Comparison of ENCODE assay signal across 1 cellular context in genomic region chr1:12406218-12407021, GRCh38.
TF ChIP-seq lines count a peak whose summit lies in the region.

No MANE protein-coding gene starts in this region.

TF ChIP-seq in K562, 482 proteins besides CTCF, POLR2A, EP300 and RAD21 (continued from another document):
- no peak for TF ChIP-seq ID3 (CRISPR knock-in tag; IDR thresholded peaks at IDR 0.05)
- TF ChIP-seq ID3 (tag; IDR thresholded peaks at IDR 0.05) = no peak
- peak in 1 of 2 experiments; percentile 46; a peak in 1 of 4 replicates for TF ChIP-seq HDAC1 (IDR thresholded peaks at IDR 0.05)
- peak; percentile 75; the same call in 1 of the 2 replicates for TF ChIP-seq ZNF592 (IDR thresholded peaks at IDR 0.05)
- TF ChIP-seq XRCC4 (IDR thresholded peaks at IDR 0.05; ENCODE audit: extremely low read depth, insufficient read depth, insufficient read length) = no peak
- TF ChIP-seq KDM1A (IDR thresholded peaks at IDR 0.05) = peak; percentile 73 to 84
- TF ChIP-seq POLR2H (tag; IDR thresholded peaks at IDR 0.05; ENCODE audit: low read depth) = no peak
- TF ChIP-seq TCFL5 (CRISPR knock-in tag; conservative IDR thresholded peaks at IDR 0.05) = no peak
- TF ChIP-seq TAL1 (IDR thresholded peaks at IDR 0.05) = peak; percentile 9; the same call in 1 of the 2 replicates
- no peak for TF ChIP-seq SIRT6 (IDR thresholded peaks at IDR 0.05; ENCODE audit: low read depth, low read length)
- TF ChIP-seq RCOR1 (IDR thresholded peaks at IDR 0.05; ENCODE audit: borderline replicate concordance in 1 of 2, low read depth in 2 of 2, low read length in 2 of 2) = peak in 1 of 2 experiments; percentile 78; a peak in 1 of 4 replicates
- TF ChIP-seq SOX6 (IDR thresholded peaks at IDR 0.05) = peak; percentile 25; the same call in 1 of the 2 replicates
- TF ChIP-seq MAZ (CRISPR knock-in tag; conservative IDR thresholded peaks at IDR 0.05 in 1 of 2, IDR thresholded peaks at IDR 0.05 in 1 of 2) = 0 out of 4 replicates have a peak, but pooled peaks of 1 of the 2 experiments have one; percentile 20
- TF ChIP-seq CEBPG (CRISPR knock-in tag; IDR thresholded peaks at IDR 0.05) = no peak
- TF ChIP-seq CEBPG (tag; conservative IDR thresholded peaks at IDR 0.05 in 1 of 2, IDR thresholded peaks at IDR 0.05 in 1 of 2) = 0 out of 4 replicates have a peak, but pooled peaks of 1 of the 2 experiments have one; percentile 14
- TF ChIP-seq ZBTB11 (CRISPR knock-in tag; IDR thresholded peaks at IDR 0.05) = 0 out of 6 replicates have a peak, but pooled peaks of 1 of the 3 experiments have one; percentile 33
- 0 out of 2 replicates have a peak, but pooled peaks have one; percentile 15 for TF ChIP-seq CEBPB (tag; IDR thresholded peaks at IDR 0.05)
- TF ChIP-seq SNIP1 (IDR thresholded peaks at IDR 0.05; ENCODE audit: low read depth) = no peak
- TF ChIP-seq RBM34 (IDR thresholded peaks at IDR 0.05; ENCODE audit: borderline replicate concordance, insufficient read depth, low read length) = no peak
- no peak for TF ChIP-seq ZNF695 (CRISPR knock-in tag; IDR thresholded peaks at IDR 0.05)
- no peak for TF ChIP-seq ZNF280B (CRISPR knock-in tag; IDR thresholded peaks at IDR 0.05)
